Comparison of ENCODE assay signal across 17 cellular contexts in the genomic region with DNA sequence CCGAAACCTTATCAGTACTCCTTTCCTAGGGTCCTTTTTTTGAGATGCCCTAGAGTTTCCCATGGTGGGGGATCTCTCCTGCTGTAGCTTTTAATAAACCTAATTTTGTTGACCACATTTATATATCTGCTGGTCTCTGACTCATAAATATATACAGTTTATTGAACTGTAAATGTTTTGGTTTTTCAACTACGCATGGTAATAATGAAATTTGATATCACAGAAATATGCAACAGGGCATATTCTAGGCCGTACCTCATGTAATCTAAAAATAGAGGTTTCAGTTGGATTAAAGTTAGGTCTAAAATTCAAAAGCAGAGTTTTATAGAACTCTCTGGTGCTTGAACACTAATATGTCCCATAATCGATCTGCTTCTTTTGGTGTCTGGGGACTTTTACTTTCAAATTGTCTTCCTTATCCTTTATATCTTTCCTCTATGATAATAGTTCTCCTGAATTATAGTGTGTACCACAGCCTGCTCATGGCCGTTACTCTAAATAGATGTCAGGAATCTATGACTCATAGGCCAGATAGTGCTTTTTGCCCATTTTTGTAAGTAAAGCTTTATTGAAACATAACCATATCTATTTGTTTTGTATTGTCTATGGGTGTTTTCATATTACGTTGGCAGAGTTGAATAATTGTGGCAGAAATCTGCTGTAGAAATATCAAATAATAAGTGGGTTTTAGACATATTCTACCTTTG.
"Had no signal": no experiment of that assay in that cellular context is flagged by ENCODE, and none has a peak within 500 bp of the region (broad histone marks: within the 10 kb centered on the region; RNA-seq: fewer than 3 reads in every experiment).

No MANE protein-coding gene starts in this region.

- H3K4me1 Mint-ChIP-seq: activated naive CD8-positive, alpha-beta T cell treated with anti-CD3 and anti-CD28 coated beads, Interleukin-2, amount 10 ng/mL, durations not matched to agents 7 days and 5 days; immature natural killer cell; natural killer cell had no signal

- H3K27me3 Mint-ChIP-seq: activated CD8-positive, alpha-beta T cell treated with anti-CD3 and anti-CD28 coated beads for 36 hours; activated naive CD8-positive, alpha-beta T cell treated with anti-CD3 and anti-CD28 coated beads, Interleukin-2, amount 10 ng/mL, durations not matched to agents 7 days and 5 days had no signal

- H3K4me3 Mint-ChIP-seq: activated CD8-positive, alpha-beta T cell treated with anti-CD3 and anti-CD28 coated beads for 36 hours; activated naive CD8-positive, alpha-beta T cell treated with anti-CD3 and anti-CD28 coated beads, Interleukin-2, amount 10 ng/mL, durations not matched to agents 7 days and 5 days; activated T-cell treated with anti-CD3 and anti-CD28 coated beads, Interleukin-2, amount 50 U/mL, for 72 hours; immature natural killer cell; natural killer cell had no signal

- H3K36me3 Mint-ChIP-seq: activated naive CD8-positive, alpha-beta T cell treated with anti-CD3 and anti-CD28 coated beads, Interleukin-2, amount 10 ng/mL, durations not matched to agents 7 days and 5 days; immature natural killer cell had no signal

- ATAC-seq: activated CD8-positive, alpha-beta T cell treated with anti-CD3 and anti-CD28 coated beads for 36 hours; activated T-cell treated with anti-CD3 and anti-CD28 coated beads, Interleukin-2, amount 50 U/mL, for 72 hours; left cardiac atrium had no signal

- H3K4me3 ChIP-seq: ascending aorta, coronary artery, lung, right atrium auricular region had no signal

- H3K4me1 ChIP-seq: ascending aorta, right atrium auricular region had no signal

- DNase-seq: activated CD4-positive, alpha-beta T cell treated with anti-CD3 and anti-CD28 coated beads for 4 hours; activated CD8-positive, alpha-beta memory T cell treated with anti-CD3 and anti-CD28 coated beads, Interleukin-2, amount 50 U/mL, for 4 hours; activated CD8-positive, alpha-beta T cell treated with anti-CD3 and anti-CD28 coated beads for 36 hours; activated gamma-delta T cell treated with Interleukin-2 at 50 U/mL for 16 hours; activated naive CD8-positive, alpha-beta T cell treated with anti-CD3 and anti-CD28 coated beads, Interleukin-2, amount 10 ng/mL, durations not matched to agents 7 days and 5 days; activated T-cell treated with anti-CD3 and anti-CD28 coated beads, Interleukin-2, amount 50 U/mL, for 72 hours; effector CD4-positive, alpha-beta T cell; glutamatergic neuron; immature natural killer cell; left cardiac atrium; natural killer cell; small intestine; WERI-Rb-1 had no signal

- H3K27ac ChIP-seq: ascending aorta, coronary artery, right atrium auricular region, WERI-Rb-1 had no signal

- H3K27me3 ChIP-seq: ascending aorta, right atrium auricular region had no signal

- H3K36me3 ChIP-seq: ascending aorta, right atrium auricular region, WERI-Rb-1 had no signal

- H3K27ac Mint-ChIP-seq: activated CD8-positive, alpha-beta T cell treated with anti-CD3 and anti-CD28 coated beads for 36 hours; activated naive CD8-positive, alpha-beta T cell treated with anti-CD3 and anti-CD28 coated beads, Interleukin-2, amount 10 ng/mL, durations not matched to agents 7 days and 5 days; activated T-cell treated with anti-CD3 and anti-CD28 coated beads, Interleukin-2, amount 50 U/mL, for 72 hours; immature natural killer cell; natural killer cell had no signal
